Comparison of ENCODE assay signal across 1 cellular context in genomic region chr5:145835839-145836222, GRCh38.
TF ChIP-seq lines count a peak whose summit lies in the region.

No MANE protein-coding gene starts in this region.

TF ChIP-seq in GM23338, 12 proteins besides CTCF, POLR2A, EP300 and RAD21 (continued from another document):
- no peak for TF ChIP-seq JUNB (IDR thresholded peaks at IDR 0.05; ENCODE audit: unreplicated experiment)
- no peak for TF ChIP-seq ZNF331 (CRISPR knock-in tag; IDR thresholded peaks at IDR 0.05; ENCODE audit: low read depth)
- TF ChIP-seq STAT1 (IDR thresholded peaks at IDR 0.05; ENCODE audit: unreplicated experiment): no peak
- no peak for TF ChIP-seq EZH2 (IDR thresholded peaks at IDR 0.05; ENCODE audit: low read depth, unreplicated experiment)
- no peak for TF ChIP-seq ZNF114 (CRISPR knock-in tag; IDR thresholded peaks at IDR 0.05)
- TF ChIP-seq, protein P1, sequence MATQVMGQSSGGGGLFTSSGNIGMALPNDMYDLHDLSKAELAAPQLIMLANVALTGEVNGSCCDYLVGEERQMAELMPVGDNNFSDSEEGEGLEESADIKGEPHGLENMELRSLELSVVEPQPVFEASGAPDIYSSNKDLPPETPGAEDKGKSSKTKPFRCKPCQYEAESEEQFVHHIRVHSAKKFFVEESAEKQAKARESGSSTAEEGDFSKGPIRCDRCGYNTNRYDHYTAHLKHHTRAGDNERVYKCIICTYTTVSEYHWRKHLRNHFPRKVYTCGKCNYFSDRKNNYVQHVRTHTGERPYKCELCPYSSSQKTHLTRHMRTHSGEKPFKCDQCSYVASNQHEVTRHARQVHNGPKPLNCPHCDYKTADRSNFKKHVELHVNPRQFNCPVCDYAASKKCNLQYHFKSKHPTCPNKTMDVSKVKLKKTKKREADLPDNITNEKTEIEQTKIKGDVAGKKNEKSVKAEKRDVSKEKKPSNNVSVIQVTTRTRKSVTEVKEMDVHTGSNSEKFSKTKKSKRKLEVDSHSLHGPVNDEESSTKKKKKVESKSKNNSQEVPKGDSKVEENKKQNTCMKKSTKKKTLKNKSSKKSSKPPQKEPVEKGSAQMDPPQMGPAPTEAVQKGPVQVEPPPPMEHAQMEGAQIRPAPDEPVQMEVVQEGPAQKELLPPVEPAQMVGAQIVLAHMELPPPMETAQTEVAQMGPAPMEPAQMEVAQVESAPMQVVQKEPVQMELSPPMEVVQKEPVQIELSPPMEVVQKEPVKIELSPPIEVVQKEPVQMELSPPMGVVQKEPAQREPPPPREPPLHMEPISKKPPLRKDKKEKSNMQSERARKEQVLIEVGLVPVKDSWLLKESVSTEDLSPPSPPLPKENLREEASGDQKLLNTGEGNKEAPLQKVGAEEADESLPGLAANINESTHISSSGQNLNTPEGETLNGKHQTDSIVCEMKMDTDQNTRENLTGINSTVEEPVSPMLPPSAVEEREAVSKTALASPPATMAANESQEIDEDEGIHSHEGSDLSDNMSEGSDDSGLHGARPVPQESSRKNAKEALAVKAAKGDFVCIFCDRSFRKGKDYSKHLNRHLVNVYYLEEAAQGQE (IDR thresholded peaks at IDR 0.05; ENCODE audit: unreplicated experiment): no peak
- no peak for TF ChIP-seq NANOG (IDR thresholded peaks at IDR 0.05; ENCODE audit: borderline replicate concordance)
- TF ChIP-seq ETS1 (IDR thresholded peaks at IDR 0.05): no peak
- TF ChIP-seq CREB1 (CRISPR knock-in tag; IDR thresholded peaks at IDR 0.05; ENCODE audit: low read depth): no peak
- no peak for TF ChIP-seq EZH2phosphoT487 (IDR thresholded peaks at IDR 0.05; ENCODE audit: unreplicated experiment)
